Comparison of ENCODE assay signal across 24 cellular contexts in the genomic region with DNA sequence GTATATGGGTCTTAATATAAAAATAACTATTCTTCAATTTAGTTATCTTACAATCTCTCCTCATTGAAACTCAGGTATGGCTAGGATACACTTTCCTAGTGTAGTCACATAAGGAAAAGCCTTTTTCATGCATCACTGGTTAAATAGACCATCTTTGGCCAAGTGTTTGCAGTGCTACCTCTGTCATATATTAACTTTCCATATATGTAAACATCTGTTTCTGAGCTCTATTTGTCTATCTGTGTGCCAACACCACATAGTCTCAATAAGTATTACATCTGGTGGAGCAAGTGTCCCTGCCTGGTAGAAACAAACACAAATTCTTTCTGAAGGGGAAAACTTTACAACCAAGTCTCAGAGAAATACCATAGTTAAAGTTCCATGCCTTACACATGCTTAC.
DNase-seq lines count a peak whose midpoint lies in the region; ATAC-seq and TF ChIP-seq lines count a peak whose summit lies in the region.
"Had no signal": no experiment of that assay in that cellular context is flagged by ENCODE, and none has a peak within 500 bp of the region (broad histone marks: within the 10 kb centered on the region; RNA-seq: fewer than 3 reads in every experiment).

No MANE protein-coding gene starts in this region.

- peak; percentile 56 for ATAC-seq in left colon
- ATAC-seq in activated CD8-positive, alpha-beta T cell treated with anti-CD3 and anti-CD28 coated beads for 36 hours: no peak
- ATAC-seq: CD8-positive, alpha-beta T cell; HCT116; K562; T-helper 17 cell had no signal

- intact Hi-C loops in left colon (cut with DNase I, micrococcal nuclease): no loop called here
- intact Hi-C loops in activated CD8-positive, alpha-beta T cell treated with anti-CD3 and anti-CD28 coated beads for 36 hours (cut with micrococcal nuclease): no loop called here

- H3K9me3 Mint-ChIP-seq in activated CD8-positive, alpha-beta T cell treated with anti-CD3 and anti-CD28 coated beads for 36 hours: peaks cover 1% of the 10 kb centered on the region
- H3K9me3 Mint-ChIP-seq: CD8-positive, alpha-beta T cell had no signal

- no peaks in the 10 kb centered on the region for H3K4me1 Mint-ChIP-seq in activated CD8-positive, alpha-beta T cell treated with anti-CD3 and anti-CD28 coated beads for 36 hours (ENCODE audit: low read depth)
- H3K4me1 Mint-ChIP-seq: B cell, T-helper 17 cell had no signal

- CTCF ChIA-PET in activated CD8-positive, alpha-beta T cell treated with anti-CD3 and anti-CD28 coated beads for 36 hours (lab: Charles Lee): no interaction called here

- H3K27me3 Mint-ChIP-seq in activated CD8-positive, alpha-beta T cell treated with anti-CD3 and anti-CD28 coated beads for 36 hours: peaks cover 14% of the 10 kb centered on the region

- DNase-seq in DMS53 (lab: John Stamatoyannopoulos, UW) (peak; percentile 92), NCI-H510A treated with DMSO at 0.1 percent for 48 hours (lab: John Stamatoyannopoulos, UW) (peak; percentile 80), left colon (no peak), AML-193 (lab: John Stamatoyannopoulos, UW) (no peak)
- DNase-seq in activated CD8-positive, alpha-beta T cell treated with anti-CD3 and anti-CD28 coated beads for 36 hours: no peak
- DNase-seq in activated T-cell treated with anti-CD3 and anti-CD28 coated beads, Interleukin-2, amount 50 U/mL, for 48 hours: no peak
- DNase-seq: CD8-positive, alpha-beta T cell; DMS153; Kasumi-1; NCI-H1417; NCI-H1694; NCI-H2029 treated with DMSO at 0.1 percent for 48 hours; NCI-H345; NCI-H524 treated with DMSO at 0.1 percent for 48 hours; SIG-M5; SW 1271; T-helper 17 cell had no signal

- no peak overlapping the region for H3K27ac Mint-ChIP-seq in activated CD8-positive, alpha-beta T cell treated with anti-CD3 and anti-CD28 coated beads for 36 hours
- H3K27ac Mint-ChIP-seq: B cell; CD8-positive, alpha-beta T cell; T-helper 17 cell had no signal

- POLR2A ChIA-PET in activated CD8-positive, alpha-beta T cell treated with anti-CD3 and anti-CD28 coated beads for 36 hours (lab: Charles Lee): no interaction called here

- no peak overlapping the region for H3K4me3 Mint-ChIP-seq in activated CD8-positive, alpha-beta T cell treated with anti-CD3 and anti-CD28 coated beads for 36 hours
- H3K4me3 Mint-ChIP-seq: B cell; CD8-positive, alpha-beta T cell; T-helper 17 cell had no signal

- TF ChIP-seq CTCF in 22Rv1 (IDR thresholded peaks at IDR 0.05): no peak
- no peak for TF ChIP-seq CTCF in activated CD8-positive, alpha-beta T cell treated with anti-CD3 and anti-CD28 coated beads for 36 hours (IDR thresholded peaks at IDR 0.05)

- peak overlapping the region; percentile 19; the same call in 1 of the 2 replicates for H3K27ac ChIP-seq in 22Rv1
- H3K27ac ChIP-seq: C4-2B, HL-60, SK-N-MC had no signal

- H3K36me3 Mint-ChIP-seq in activated CD8-positive, alpha-beta T cell treated with anti-CD3 and anti-CD28 coated beads for 36 hours (ENCODE audit: low read depth): no peaks in the 10 kb centered on the region
- H3K36me3 Mint-ChIP-seq: CD8-positive, alpha-beta T cell had no signal

Comparison
In these comparisons a context has a peak if more than half of its experiments do, and no peak if none do; other contexts are left out.
1. DNase-seq: peak in DMS53 (single experiment) and NCI-H510A treated with DMSO at 0.1 percent for 48 hours (single experiment); none in left colon (0 of 2), activated CD8-positive, alpha-beta T cell treated with anti-CD3 and anti-CD28 coated beads for 36 hours (single experiment), AML-193 (0 of 2) and activated T-cell treated with anti-CD3 and anti-CD28 coated beads, Interleukin-2, amount 50 U/mL, for 48 hours (0 of 2).